ENCODE assay signal across 16 cellular contexts in genomic region chr5:33576726-33577620, GRCh38.
DNase-seq lines count a peak whose midpoint lies in the region; ATAC-seq and TF ChIP-seq lines count a peak whose summit lies in the region.
"Had no signal": no experiment of that assay in that cellular context is flagged by ENCODE, and none has a peak within 500 bp of the region (broad histone marks: within the 10 kb centered on the region; RNA-seq: fewer than 3 reads in every experiment).

No MANE protein-coding gene starts in this region.

- ATAC-seq in heart left ventricle, result peak; percentile 37 to 73 (median 58)
- ATAC-seq in left ventricle myocardium superior, result peak; percentile 67
- ATAC-seq: HCT116 had no signal

- intact Hi-C loops in heart left ventricle (cut with DNase I), result no loop called here
- intact Hi-C loops in cardiac septum (cut with DNase I), result no loop called here
- intact Hi-C loops in left ventricle myocardium superior (cut with micrococcal nuclease), result no loop called here

- WGBS in heart left ventricle, 4 donors, result 59 to 74% (median 71%) methylated on average over 10 of the region's 10 CpGs

- DNase-seq in heart left ventricle (peak in 2 of 5 donors; percentile 23 to 33), cardiac septum (ENCODE audit: low spot score) (no peak), left ventricle myocardium superior (no peak), HuH-7.5 (ENCODE audit: low spot score) (no peak), pons (ENCODE audit: low spot score) (no peak)
- peak; percentile 72 for DNase-seq in Jurkat, Clone E6-1 (ENCODE audit: low read depth, low spot score)
- DNase-seq: 8988T; C1 segment of cervical spinal cord; Calu3; CD4-positive, alpha-beta T cell; DMS 273 treated with DMSO at 0.1 percent for 48 hours; DMS79; GM23248 had no signal

- no peaks in the 10 kb centered on the region for H3K27me3 ChIP-seq in heart left ventricle

- H3K4me3 ChIP-seq in heart left ventricle, result no peak overlapping the region
- no peak overlapping the region for H3K4me3 ChIP-seq in Jurkat, Clone E6-1 (ENCODE audit: low read length)
- H3K4me3 ChIP-seq: GM23248 had no signal

- H3K9me3 ChIP-seq in heart left ventricle, result peaks cover 0 to 4% (median 0%) of the 10 kb centered on the region in 12 donors

- no peak for TF ChIP-seq POLR2A in heart left ventricle (IDR thresholded peaks at IDR 0.05)

- H3K4me1 ChIP-seq in heart left ventricle, result peaks cover 0 to 8% (median 0%) of the 10 kb centered on the region in 12 donors

- H3K27ac ChIP-seq in heart left ventricle, result peak overlapping the region in 7 of 12 donors; percentile 8 to 65 (median 31)
- H3K27ac ChIP-seq in temporal lobe (ENCODE audit: low read depth, low read length), result peak overlapping the region; percentile 30
- H3K27ac ChIP-seq: GM23248, HL-60 had no signal

- H3K36me3 ChIP-seq in heart left ventricle, result no peaks in the 10 kb centered on the region

- TF ChIP-seq CTCF in heart left ventricle (IDR thresholded peaks at IDR 0.05), result no peak
